In the genomic region with DNA sequence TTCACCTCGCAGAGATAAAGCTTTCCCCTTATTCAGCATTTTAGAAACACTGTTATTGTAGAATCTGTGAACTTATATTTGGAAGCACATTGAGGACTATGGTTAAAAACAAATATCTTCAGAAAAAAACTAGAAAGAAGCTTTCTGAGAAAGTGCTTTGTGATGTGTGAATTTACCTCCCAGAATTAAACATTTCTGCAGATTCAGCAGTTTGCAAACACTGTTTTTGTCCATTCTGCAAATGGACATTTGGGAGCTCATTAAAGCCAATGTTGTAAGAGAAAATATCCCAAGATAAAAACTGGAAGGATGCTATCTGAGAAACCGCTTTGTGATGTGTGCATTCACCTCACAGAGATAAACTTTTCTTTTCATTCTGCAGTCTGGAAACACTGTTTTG, we compare ENCODE assay signal across 31 cellular contexts.
"Had no signal": no experiment of that assay in that cellular context is flagged by ENCODE, and none has a peak within 500 bp of the region (broad histone marks: within the 10 kb centered on the region; RNA-seq: fewer than 3 reads in every experiment).

No MANE protein-coding gene starts in this region.

- H3K4me3 Mint-ChIP-seq: natural killer cell; nephron; neural progenitor cell; stimulated activated memory B cell treated with anti-CD40 and anti-IgM and Interleukin-4, amounts not matched to agents 10 μg/mL and 1 μg/mL and 100 μg/mL, for 72 hours; stimulated activated naive CD8-positive, alpha-beta T cell treated with anti-CD3 and anti-CD28 coated beads, Interleukin-15, amount 100 ng/mL, for 72 hours; type B pancreatic cell had no signal

- H3K9me3 ChIP-seq: ovary, testis had no signal

- H3K4me1 ChIP-seq: neural progenitor cell, parathyroid adenoma, psoas muscle, spleen, suprapubic skin, testis, tibial artery, transverse colon, upper lobe of right lung, uterus had no signal

- H3K27me3 Mint-ChIP-seq: progenitor cell of endocrine pancreas; stimulated activated memory B cell treated with anti-CD40 and anti-IgM and Interleukin-4, amounts not matched to agents 10 μg/mL and 1 μg/mL and 100 μg/mL, for 72 hours; stimulated activated naive CD8-positive, alpha-beta T cell treated with anti-CD3 and anti-CD28 coated beads, Interleukin-15, amount 100 ng/mL, for 72 hours; type B pancreatic cell had no signal

- H3K4me1 Mint-ChIP-seq: natural killer cell; nephron; neural progenitor cell; stimulated activated memory B cell treated with anti-CD40 and anti-IgM and Interleukin-4, amounts not matched to agents 10 μg/mL and 1 μg/mL and 100 μg/mL, for 72 hours; stimulated activated naive CD8-positive, alpha-beta T cell treated with anti-CD3 and anti-CD28 coated beads, Interleukin-15, amount 100 ng/mL, for 72 hours had no signal

- H3K36me3 ChIP-seq: neural progenitor cell, ovary, spleen, suprapubic skin, transverse colon, upper lobe of right lung, uterus had no signal

- H3K27ac Mint-ChIP-seq: natural killer cell; nephron; neural progenitor cell; progenitor cell of endocrine pancreas; stimulated activated memory B cell treated with anti-CD40 and anti-IgM and Interleukin-4, amounts not matched to agents 10 μg/mL and 1 μg/mL and 100 μg/mL, for 72 hours; stimulated activated naive CD8-positive, alpha-beta T cell treated with anti-CD3 and anti-CD28 coated beads, Interleukin-15, amount 100 ng/mL, for 72 hours; type B pancreatic cell had no signal

- H3K4me3 ChIP-seq: neural progenitor cell, ovary, psoas muscle, skin epidermis, smooth muscle cell, spleen, suprapubic skin, testis, tibial artery, transverse colon, upper lobe of right lung, uterus had no signal

- H2AFZ ChIP-seq: neural progenitor cell, parathyroid adenoma had no signal

- H3K27ac ChIP-seq: neural progenitor cell, ovary, parathyroid adenoma, psoas muscle, skin epidermis, spleen, suprapubic skin, testis, tibial artery, transverse colon, upper lobe of right lung, uterus had no signal

- DNase-seq: natural killer cell; occipital lobe; ovary; posterior cingulate gyrus; psoas muscle; right cardiac atrium; spleen; stimulated activated CD4-positive, alpha-beta T cell treated with anti-CD3 and anti-CD28 coated beads, Interleukin-12 subunit alpha, Interleukin-12 subunit beta, amount 100 ng/mL, for 4 hours; stimulated activated CD4-positive, alpha-beta T cell treated with anti-CD3 and anti-CD28 coated beads, Interleukin-1b, Interleukin-23, amount 100 ng/mL, for 48 hours; stimulated activated CD4-positive, alpha-beta T cell treated with anti-CD3 and anti-CD28 coated beads, Interleukin-4, amount 100 ng/mL, for 1 hour; stimulated activated CD4-positive, alpha-beta T cell treated with anti-CD3 and anti-CD28 coated beads, Interleukin-4, amount 100 ng/mL, for 4 hours; stimulated activated CD8-positive, alpha-beta memory T cell treated with anti-CD3 and anti-CD28 coated beads, Interleukin-4, amount 100 ng/mL, for 48 hours; stimulated activated naive CD4-positive, alpha-beta T cell; stimulated activated naive CD8-positive, alpha-beta T cell treated with anti-CD3 and anti-CD28 coated beads, Interleukin-15, amount 100 ng/mL, for 72 hours; stimulated activated naive CD8-positive, alpha-beta T cell treated with anti-CD3 and anti-CD28 coated beads, Interleukin-15, Interleukin-2, amounts not matched to agents 100 U/mL and 50 U/mL, for 24 hours; substantia nigra; testis; tibial artery; transverse colon; upper lobe of right lung; uterus had no signal

- H3K36me3 Mint-ChIP-seq: neural progenitor cell; stimulated activated memory B cell treated with anti-CD40 and anti-IgM and Interleukin-4, amounts not matched to agents 10 μg/mL and 1 μg/mL and 100 μg/mL, for 72 hours; type B pancreatic cell had no signal

- H3K9me3 Mint-ChIP-seq: type B pancreatic cell had no signal

- H3K4me2 ChIP-seq: neural progenitor cell, smooth muscle cell had no signal

- H3K9ac ChIP-seq: neural progenitor cell, parathyroid adenoma had no signal

- H3K27me3 ChIP-seq: neural progenitor cell, ovary, spleen, suprapubic skin, testis, tibial artery, transverse colon, upper lobe of right lung, uterus had no signal

- ATAC-seq: natural killer cell; psoas muscle; right cardiac atrium; sciatic nerve; stimulated activated memory B cell treated with anti-CD40 and anti-IgM and Interleukin-4, amounts not matched to agents 10 μg/mL and 1 μg/mL and 100 μg/mL, for 72 hours; stimulated activated naive CD8-positive, alpha-beta T cell treated with anti-CD3 and anti-CD28 coated beads, Interleukin-15, amount 100 ng/mL, for 72 hours; stimulated activated naive CD8-positive, alpha-beta T cell treated with anti-CD3 and anti-CD28 coated beads, Interleukin-15, Interleukin-2, amounts not matched to agents 100 U/mL and 50 U/mL, for 24 hours; upper lobe of right lung had no signal
